1 cellular context compared by ENCODE assay signal in genomic region chr20:57092112-57092899, GRCh38.
TF ChIP-seq lines count a peak whose summit lies in the region.

No MANE protein-coding gene starts in this region.

TF ChIP-seq in HepG2, 621 proteins besides CTCF, POLR2A, EP300 and RAD21 (continued from another document and continues in another):
- TF ChIP-seq DZIP1 (CRISPR knock-in tag; IDR thresholded peaks at IDR 0.05), result 0 out of 2 replicates have a peak, but pooled peaks have one; percentile 51
- TF ChIP-seq KMT2A (CRISPR knock-in tag; IDR thresholded peaks at IDR 0.05), result 0 out of 2 replicates have a peak, but pooled peaks have one; percentile 47
- 0 out of 2 replicates have a peak, but pooled peaks have one; percentile 38 for TF ChIP-seq ZNF564 (CRISPR knock-in tag; IDR thresholded peaks at IDR 0.05)
- TF ChIP-seq ZNF280D (CRISPR knock-in tag; IDR thresholded peaks at IDR 0.05), result no peak
- TF ChIP-seq, protein P1, sequence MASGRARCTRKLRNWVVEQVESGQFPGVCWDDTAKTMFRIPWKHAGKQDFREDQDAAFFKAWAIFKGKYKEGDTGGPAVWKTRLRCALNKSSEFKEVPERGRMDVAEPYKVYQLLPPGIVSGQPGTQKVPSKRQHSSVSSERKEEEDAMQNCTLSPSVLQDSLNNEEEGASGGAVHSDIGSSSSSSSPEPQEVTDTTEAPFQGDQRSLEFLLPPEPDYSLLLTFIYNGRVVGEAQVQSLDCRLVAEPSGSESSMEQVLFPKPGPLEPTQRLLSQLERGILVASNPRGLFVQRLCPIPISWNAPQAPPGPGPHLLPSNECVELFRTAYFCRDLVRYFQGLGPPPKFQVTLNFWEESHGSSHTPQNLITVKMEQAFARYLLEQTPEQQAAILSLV (CRISPR knock-in tag; IDR thresholded peaks at IDR 0.05; ENCODE audit: borderline replicate concordance), result peak; percentile 54; the same call in 1 of the 2 replicates
- 0 out of 2 replicates have a peak, but pooled peaks have one; percentile 24 for TF ChIP-seq IRF2 (CRISPR knock-in tag; IDR thresholded peaks at IDR 0.05)
- TF ChIP-seq MYC (CRISPR knock-in tag; IDR thresholded peaks at IDR 0.05; ENCODE audit: borderline replicate concordance), result peak; percentile 85; the same call in 1 of the 2 replicates
- TF ChIP-seq HNRNPLL (IDR thresholded peaks at IDR 0.05; ENCODE audit: low read depth, low read length, poor library complexity, severe bottlenecking), result peak; percentile 67
- no peak for TF ChIP-seq MXD3 (CRISPR knock-in tag; IDR thresholded peaks at IDR 0.05)
- TF ChIP-seq XRCC5 (optimal IDR thresholded peaks at IDR 0.05; ENCODE audit: low read length), result peak; percentile 94
- no peak for TF ChIP-seq SRF (IDR thresholded peaks at IDR 0.05; ENCODE audit: low read depth, low read length)
- 0 out of 2 replicates have a peak, but pooled peaks have one; percentile 30 for TF ChIP-seq FOXC1 (CRISPR knock-in tag; IDR thresholded peaks at IDR 0.05; ENCODE audit: borderline replicate concordance)
- TF ChIP-seq ZNF883 (CRISPR knock-in tag; IDR thresholded peaks at IDR 0.05; ENCODE audit: not compliant biosample characterization), result no peak
- 0 out of 2 replicates have a peak, but pooled peaks have one; percentile 18 for TF ChIP-seq NFYB (CRISPR knock-in tag; IDR thresholded peaks at IDR 0.05)
- TF ChIP-seq ZFP36 (IDR thresholded peaks at IDR 0.05; ENCODE audit: borderline replicate concordance, low read depth, low read length, partially characterized antibody), result peak; percentile 41
- TF ChIP-seq ZNF251 (CRISPR knock-in tag; IDR thresholded peaks at IDR 0.05), result peak; percentile 60; the same call in 1 of the 2 replicates
- TF ChIP-seq FOSL2 (CRISPR knock-in tag; IDR thresholded peaks at IDR 0.05), result peak; percentile 44
- no peak for TF ChIP-seq PHF21A (CRISPR knock-in tag; IDR thresholded peaks at IDR 0.05)
- TF ChIP-seq ZC3H4 (CRISPR knock-in tag; IDR thresholded peaks at IDR 0.05; ENCODE audit: borderline replicate concordance), result 0 out of 2 replicates have a peak, but pooled peaks have one; percentile 35
- TF ChIP-seq, protein P2, sequence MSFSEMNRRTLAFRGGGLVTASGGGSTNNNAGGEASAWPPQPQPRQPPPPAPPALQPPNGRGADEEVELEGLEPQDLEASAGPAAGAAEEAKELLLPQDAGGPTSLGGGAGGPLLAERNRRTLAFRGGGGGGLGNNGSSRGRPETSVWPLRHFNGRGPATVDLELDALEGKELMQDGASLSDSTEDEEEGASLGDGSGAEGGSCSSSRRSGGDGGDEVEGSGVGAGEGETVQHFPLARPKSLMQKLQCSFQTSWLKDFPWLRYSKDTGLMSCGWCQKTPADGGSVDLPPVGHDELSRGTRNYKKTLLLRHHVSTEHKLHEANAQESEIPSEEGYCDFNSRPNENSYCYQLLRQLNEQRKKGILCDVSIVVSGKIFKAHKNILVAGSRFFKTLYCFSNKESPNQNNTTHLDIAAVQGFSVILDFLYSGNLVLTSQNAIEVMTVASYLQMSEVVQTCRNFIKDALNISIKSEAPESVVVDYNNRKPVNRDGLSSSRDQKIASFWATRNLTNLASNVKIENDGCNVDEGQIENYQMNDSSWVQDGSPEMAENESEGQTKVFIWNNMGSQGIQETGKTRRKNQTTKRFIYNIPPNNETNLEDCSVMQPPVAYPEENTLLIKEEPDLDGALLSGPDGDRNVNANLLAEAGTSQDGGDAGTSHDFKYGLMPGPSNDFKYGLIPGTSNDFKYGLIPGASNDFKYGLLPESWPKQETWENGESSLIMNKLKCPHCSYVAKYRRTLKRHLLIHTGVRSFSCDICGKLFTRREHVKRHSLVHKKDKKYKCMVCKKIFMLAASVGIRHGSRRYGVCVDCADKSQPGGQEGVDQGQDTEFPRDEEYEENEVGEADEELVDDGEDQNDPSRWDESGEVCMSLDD (CRISPR knock-in tag; IDR thresholded peaks at IDR 0.05; ENCODE audit: borderline replicate concordance), result no peak
- peak; percentile 54 for TF ChIP-seq THAP11 (CRISPR knock-in tag; IDR thresholded peaks at IDR 0.05)
- TF ChIP-seq, protein P3, sequence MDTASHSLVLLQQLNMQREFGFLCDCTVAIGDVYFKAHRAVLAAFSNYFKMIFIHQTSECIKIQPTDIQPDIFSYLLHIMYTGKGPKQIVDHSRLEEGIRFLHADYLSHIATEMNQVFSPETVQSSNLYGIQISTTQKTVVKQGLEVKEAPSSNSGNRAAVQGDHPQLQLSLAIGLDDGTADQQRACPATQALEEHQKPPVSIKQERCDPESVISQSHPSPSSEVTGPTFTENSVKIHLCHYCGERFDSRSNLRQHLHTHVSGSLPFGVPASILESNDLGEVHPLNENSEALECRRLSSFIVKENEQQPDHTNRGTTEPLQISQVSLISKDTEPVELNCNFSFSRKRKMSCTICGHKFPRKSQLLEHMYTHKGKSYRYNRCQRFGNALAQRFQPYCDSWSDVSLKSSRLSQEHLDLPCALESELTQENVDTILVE (CRISPR knock-in tag; IDR thresholded peaks at IDR 0.05), result 0 out of 2 replicates have a peak, but pooled peaks have one; percentile 34
- TF ChIP-seq NFYC (CRISPR knock-in tag; IDR thresholded peaks at IDR 0.05), result no peak
- 0 out of 2 replicates have a peak, but pooled peaks have one; percentile 31 for TF ChIP-seq HDAC1 (CRISPR knock-in tag; IDR thresholded peaks at IDR 0.05)
- TF ChIP-seq CAMTA2 (CRISPR knock-in tag; IDR thresholded peaks at IDR 0.05; ENCODE audit: borderline replicate concordance), result 0 out of 2 replicates have a peak, but pooled peaks have one; percentile 53
- peak; percentile 66; the same call in 1 of the 2 replicates for TF ChIP-seq ZFP90 (CRISPR knock-in tag; IDR thresholded peaks at IDR 0.05; ENCODE audit: borderline replicate concordance)
- no peak for TF ChIP-seq SP1 (IDR thresholded peaks at IDR 0.05)
- TF ChIP-seq SP1 (CRISPR knock-in tag; IDR thresholded peaks at IDR 0.05), result no peak; the same call in 1 of the 2 replicates
- TF ChIP-seq SMC3 (IDR thresholded peaks at IDR 0.05; ENCODE audit: low read length), result peak; percentile 71; the same call in 1 of the 2 replicates
- no peak for TF ChIP-seq NONO (IDR thresholded peaks at IDR 0.05)
- peak; percentile 42; the same call in 1 of the 2 replicates for TF ChIP-seq NONO (CRISPR knock-in tag; conservative IDR thresholded peaks at IDR 0.05)
- TF ChIP-seq GATAD1 (CRISPR knock-in tag; IDR thresholded peaks at IDR 0.05), result peak; percentile 13; the same call in 1 of the 2 replicates
- no peak for TF ChIP-seq ZNF589 (CRISPR knock-in tag; conservative IDR thresholded peaks at IDR 0.05)
- TF ChIP-seq, protein P4, sequence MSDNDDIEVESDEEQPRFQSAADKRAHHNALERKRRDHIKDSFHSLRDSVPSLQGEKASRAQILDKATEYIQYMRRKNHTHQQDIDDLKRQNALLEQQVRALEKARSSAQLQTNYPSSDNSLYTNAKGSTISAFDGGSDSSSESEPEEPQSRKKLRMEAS (IDR thresholded peaks at IDR 0.05), result 0 out of 2 replicates have a peak, but pooled peaks have one; percentile 46
- TF ChIP-seq TSC22D2 (CRISPR knock-in tag; IDR thresholded peaks at IDR 0.05; ENCODE audit: borderline replicate concordance), result peak; percentile 84; the same call in 1 of the 2 replicates
- TF ChIP-seq NCOA2 (CRISPR knock-in tag; IDR thresholded peaks at IDR 0.05), result no peak
- TF ChIP-seq SIN3B (IDR thresholded peaks at IDR 0.05; ENCODE audit: low read length), result no peak
- TF ChIP-seq ZFAT (CRISPR knock-in tag; conservative IDR thresholded peaks at IDR 0.05), result no peak
- TF ChIP-seq, protein P5, sequence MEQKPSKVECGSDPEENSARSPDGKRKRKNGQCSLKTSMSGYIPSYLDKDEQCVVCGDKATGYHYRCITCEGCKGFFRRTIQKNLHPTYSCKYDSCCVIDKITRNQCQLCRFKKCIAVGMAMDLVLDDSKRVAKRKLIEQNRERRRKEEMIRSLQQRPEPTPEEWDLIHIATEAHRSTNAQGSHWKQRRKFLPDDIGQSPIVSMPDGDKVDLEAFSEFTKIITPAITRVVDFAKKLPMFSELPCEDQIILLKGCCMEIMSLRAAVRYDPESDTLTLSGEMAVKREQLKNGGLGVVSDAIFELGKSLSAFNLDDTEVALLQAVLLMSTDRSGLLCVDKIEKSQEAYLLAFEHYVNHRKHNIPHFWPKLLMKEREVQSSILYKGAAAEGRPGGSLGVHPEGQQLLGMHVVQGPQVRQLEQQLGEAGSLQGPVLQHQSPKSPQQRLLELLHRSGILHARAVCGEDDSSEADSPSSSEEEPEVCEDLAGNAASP (CRISPR knock-in tag; IDR thresholded peaks at IDR 0.05; ENCODE audit: borderline replicate concordance), result 0 out of 2 replicates have a peak, but pooled peaks have one; percentile 28
- no peak; the same call in 1 of the 2 replicates for TF ChIP-seq NFE2 (CRISPR knock-in tag; IDR thresholded peaks at IDR 0.05)
- TF ChIP-seq GABPA (IDR thresholded peaks at IDR 0.05; ENCODE audit: low read depth, low read length), result no peak
- TF ChIP-seq GABPA (CRISPR knock-in tag; IDR thresholded peaks at IDR 0.05; ENCODE audit: low read depth), result no peak
- no peak for TF ChIP-seq ZNF101 (CRISPR knock-in tag; IDR thresholded peaks at IDR 0.05; ENCODE audit: borderline replicate concordance, low read depth)
- peak; percentile 63 for TF ChIP-seq GABPB1 (CRISPR knock-in tag; IDR thresholded peaks at IDR 0.05)
- TF ChIP-seq ZNF333 (CRISPR knock-in tag; IDR thresholded peaks at IDR 0.05; ENCODE audit: borderline replicate concordance), result 0 out of 2 replicates have a peak, but pooled peaks have one; percentile 35
- 0 out of 2 replicates have a peak, but pooled peaks have one; percentile 34 for TF ChIP-seq BRD4 (CRISPR knock-in tag; IDR thresholded peaks at IDR 0.05)
- TF ChIP-seq SRY (CRISPR knock-in tag; IDR thresholded peaks at IDR 0.05), result peak; percentile 49; the same call in 1 of the 2 replicates
- 0 out of 2 replicates have a peak, but pooled peaks have one; percentile 45 for TF ChIP-seq NFKBIZ (CRISPR knock-in tag; IDR thresholded peaks at IDR 0.05)
- peak; percentile 87 for TF ChIP-seq ZNF691 (CRISPR knock-in tag; IDR thresholded peaks at IDR 0.05; ENCODE audit: borderline replicate concordance, low read depth)
- no peak for TF ChIP-seq ZBTB21 (CRISPR knock-in tag; IDR thresholded peaks at IDR 0.05)
- TF ChIP-seq FOXK1 (CRISPR knock-in tag; IDR thresholded peaks at IDR 0.05; ENCODE audit: borderline replicate concordance, low read depth), result peak; percentile 48; the same call in 1 of the 2 replicates
- no peak for TF ChIP-seq ZNF326 (CRISPR knock-in tag; IDR thresholded peaks at IDR 0.05; ENCODE audit: borderline replicate concordance)
- TF ChIP-seq, protein P6, sequence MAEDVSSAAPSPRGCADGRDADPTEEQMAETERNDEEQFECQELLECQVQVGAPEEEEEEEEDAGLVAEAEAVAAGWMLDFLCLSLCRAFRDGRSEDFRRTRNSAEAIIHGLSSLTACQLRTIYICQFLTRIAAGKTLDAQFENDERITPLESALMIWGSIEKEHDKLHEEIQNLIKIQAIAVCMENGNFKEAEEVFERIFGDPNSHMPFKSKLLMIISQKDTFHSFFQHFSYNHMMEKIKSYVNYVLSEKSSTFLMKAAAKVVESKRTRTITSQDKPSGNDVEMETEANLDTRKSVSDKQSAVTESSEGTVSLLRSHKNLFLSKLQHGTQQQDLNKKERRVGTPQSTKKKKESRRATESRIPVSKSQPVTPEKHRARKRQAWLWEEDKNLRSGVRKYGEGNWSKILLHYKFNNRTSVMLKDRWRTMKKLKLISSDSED (CRISPR knock-in tag; IDR thresholded peaks at IDR 0.05), result no peak
- TF ChIP-seq KDM2A (CRISPR knock-in tag; IDR thresholded peaks at IDR 0.05; ENCODE audit: borderline replicate concordance, low read depth), result peak; percentile 78; the same call in 1 of the 2 replicates
- TF ChIP-seq MYNN (CRISPR knock-in tag; IDR thresholded peaks at IDR 0.05; ENCODE audit: low read depth), result 0 out of 2 replicates have a peak, but pooled peaks have one; percentile 57
